Comparison of ENCODE assay signal across 8 cellular contexts in the genomic region with DNA sequence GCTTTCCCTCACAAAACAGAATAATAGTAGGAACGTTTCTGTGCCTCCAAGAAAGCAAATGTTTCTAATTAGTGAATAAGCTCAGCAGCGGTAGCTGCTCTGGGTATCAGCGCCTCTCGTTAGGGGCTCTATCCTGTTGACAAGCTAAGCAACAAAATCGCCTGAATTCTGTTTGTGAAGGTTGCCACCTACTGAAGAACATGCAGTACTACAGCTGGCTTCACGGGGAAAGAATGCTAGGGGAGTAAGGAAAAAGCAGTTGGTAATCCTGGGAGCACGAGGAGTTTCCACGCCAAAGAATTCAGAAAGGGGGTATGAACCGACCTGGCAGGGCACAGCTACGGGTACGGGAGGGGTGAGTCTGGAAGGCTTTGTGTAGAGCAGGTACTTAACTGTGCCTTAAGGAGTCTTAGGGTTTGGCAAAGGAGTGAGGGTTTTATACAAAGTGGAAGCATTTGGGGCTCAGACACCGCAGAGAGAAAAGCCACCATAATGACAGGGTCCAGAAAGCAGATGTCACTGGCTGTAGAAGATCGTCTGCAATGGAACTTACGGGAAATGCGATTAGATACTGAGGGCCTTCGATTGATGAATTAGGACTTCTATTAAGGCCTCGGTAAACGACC.
DNase-seq lines count a peak whose midpoint lies in the region; ATAC-seq, FAIRE-seq and TF ChIP-seq lines count a peak whose summit lies in the region.

No MANE protein-coding gene starts in this region.

- no peaks in the 10 kb centered on the region for H3K27me3 Mint-ChIP-seq in MCF 10A (ENCODE audit: insufficient read depth, unreplicated experiment)

- POLR2A ChIA-PET in MCF 10A (lab: Yijun Ruan, JAX), result interaction anchor here (0.7 to 1.2 kb wide), 4 partner anchors 31 to 1971 kb away, joined by 3 read pairs; no protein-coding TSS in a partner anchor

- H3K9me3 ChIP-seq in small intestine (ENCODE audit: control insufficient read depth, low read depth), result no peaks in the 10 kb centered on the region

- H3K4me1 ChIP-seq in small intestine (ENCODE audit: control insufficient read depth in 2 of 2, insufficient read depth in 1 of 2, low read depth in 1 of 2, low read length in 1 of 2), result no peaks in the 10 kb centered on the region

- FAIRE-seq in small intestine (lab: Jason Lieb, UNC), result no peak

- TF ChIP-seq CTCF in MCF 10A (IDR thresholded peaks at IDR 0.05; ENCODE audit: unreplicated experiment), result peak; percentile 82

- in situ Hi-C loops in ACHN (cut with HindIII; ENCODE audit: low pct_ligation_motif_present, low pct_unique_long_range_greater_than_20kb, low sequenced_read_pairs), result no loop called here

- H3K4me1 Mint-ChIP-seq in MCF 10A (ENCODE audit: insufficient read depth, unreplicated experiment), result peaks cover 6% of the 10 kb centered on the region

- peak; percentile 86 for ATAC-seq in GM18499 (IDR thresholded peaks at IDR 0.05; ENCODE audit: insufficient read depth, unreplicated experiment)
- peak; percentile 97 for ATAC-seq in HG02884 (IDR thresholded peaks at IDR 0.05; ENCODE audit: unreplicated experiment)

- no peak overlapping the region for H3K27ac ChIP-seq in small intestine (ENCODE audit: low read depth in 1 of 2, low read length in 1 of 2)

- peak overlapping the region; percentile 11 for H3K4me3 Mint-ChIP-seq in MCF 10A (ENCODE audit: unreplicated experiment)

- CTCF ChIA-PET in MCF 10A (lab: Yijun Ruan, JAX), result interaction anchor here (0.5 to 3.0 kb wide), 42 partner anchors 8 to 1789 kb away, joined by 3 to 42 read pairs (median 4); no protein-coding TSS in a partner anchor

- intact Hi-C loops in MCF 10A (cut with micrococcal nuclease), result loop anchor here (1.0 to 10.0 kb wide), 5 partner anchors 31 to 1708 kb away; no protein-coding TSS in a partner anchor

- no peaks in the 10 kb centered on the region for H3K27me3 ChIP-seq in small intestine (ENCODE audit: control insufficient read depth in 2 of 2, insufficient read depth in 2 of 2, low read length in 2 of 2)

- no peaks in the 10 kb centered on the region for H3K36me3 ChIP-seq in small intestine (ENCODE audit: control insufficient read depth in 2 of 2, insufficient read depth in 2 of 2, low read length in 2 of 2)

- no peaks in the 10 kb centered on the region for H3K9me3 Mint-ChIP-seq in MCF 10A (ENCODE audit: unreplicated experiment)

- H3K36me3 Mint-ChIP-seq in MCF 10A (ENCODE audit: insufficient read depth, unreplicated experiment), result no peaks in the 10 kb centered on the region

- BruUV-seq in MCF 10A (replicated peaks; lab: Mats Ljungman, UMichigan), result no TSS peak

- 28 to 30% (median 29%) methylated on average over 18 of the region's 18 CpGs for WGBS in small intestine, 3 donors

- no peak overlapping the region for H3K4me3 ChIP-seq in small intestine (ENCODE audit: low read depth in 1 of 2, low read length in 2 of 2)

- H3K27ac Mint-ChIP-seq in MCF 10A (ENCODE audit: low read depth, unreplicated experiment), result no peak overlapping the region

- DNase-seq in ACHN (peak; percentile 70), NCI-H146 (lab: John Stamatoyannopoulos, UW) (peak; percentile 82), T-helper 2 cell (peak in 3 of 5 experiments; percentile 4 to 67 (median 7)), MCF 10A (ENCODE audit: unreplicated experiment) (peak; percentile 82), iPS-NIHi7 (ENCODE audit: extremely low spot score) (peak; percentile 81), small intestine (peak; percentile 76)

Comparison
In these comparisons a context has a peak if more than half of its experiments do, and no peak if none do; other contexts are left out.
1. DNase-seq: peak in every context shown above with its lines; median percentile 82 in NCI-H146; 82 in MCF 10A; 81 in iPS-NIHi7; 76 in small intestine; 70 in ACHN; 7 in T-helper 2 cell.